Comparison of ENCODE assay signal across 23 cellular contexts in genomic region chr2:12070581-12070980, GRCh38.
DNase-seq lines count a peak whose midpoint lies in the region; ATAC-seq, FAIRE-seq and TF ChIP-seq lines count a peak whose summit lies in the region.
"Had no signal": no experiment of that assay in that cellular context is flagged by ENCODE, and none has a peak within 500 bp of the region (broad histone marks: within the 10 kb centered on the region; RNA-seq: fewer than 3 reads in every experiment).

No MANE protein-coding gene starts in this region.

- intact Hi-C loops in sciatic nerve (cut with DNase I), result no loop called here

- no peak overlapping the region for H3K4me3 Mint-ChIP-seq in astrocyte (ENCODE audit: unreplicated experiment)
- no peak overlapping the region for H3K4me3 Mint-ChIP-seq in T-cell
- H3K4me3 Mint-ChIP-seq: activated CD4-positive, alpha-beta T cell treated with anti-CD3 and anti-CD28 coated beads for 36 hours; CD8-positive, alpha-beta T cell; effector memory CD8-positive, alpha-beta T cell; nephron progenitor cell had no signal

- CTCF ChIA-PET in AG04449 (lab: Yijun Ruan, JAX) (no interaction called here), T-cell (lab: Charles Lee) (interaction anchor here in 1 of 2 donors (0.6 kb wide), 1 partner anchor 163 kb away, joined by 3 read pairs; no protein-coding TSS in a partner anchor)

- H3K27me3 Mint-ChIP-seq in astrocyte (ENCODE audit: low read depth, unreplicated experiment) (peaks cover 3% of the 10 kb centered on the region), T-cell (no peaks in the 10 kb centered on the region)
- H3K27me3 Mint-ChIP-seq: activated CD4-positive, alpha-beta T cell treated with anti-CD3 and anti-CD28 coated beads for 36 hours had no signal

- no peaks in the 10 kb centered on the region for H3K36me3 ChIP-seq in astrocyte (ENCODE audit: insufficient read depth, low read length)
- H3K36me3 ChIP-seq: SJSA1 had no signal

- no peak for FAIRE-seq in astrocyte (lab: Jason Lieb, UNC)
- FAIRE-seq: kidney had no signal

- H3K27me3 ChIP-seq in astrocyte (ENCODE audit: insufficient read depth, low read length), result no peaks in the 10 kb centered on the region
- H3K27me3 ChIP-seq: SJSA1 had no signal

- H3K4me3 ChIP-seq in AG04449 (ENCODE audit: low read depth, low read length) (no peak overlapping the region), astrocyte (ENCODE audit: insufficient read depth, low read depth, low read length) (no peak overlapping the region)
- H3K4me3 ChIP-seq: SJSA1 had no signal

- no peaks in the 10 kb centered on the region for H3K79me2 ChIP-seq in astrocyte (ENCODE audit: insufficient read depth, low read length)

- no peak overlapping the region for H3K4me2 ChIP-seq in astrocyte (ENCODE audit: low read length)

- no peak overlapping the region for H3K9ac ChIP-seq in astrocyte (ENCODE audit: low read length)

- H3K4me1 Mint-ChIP-seq in astrocyte (ENCODE audit: low read depth, unreplicated experiment) (peaks cover 7% of the 10 kb centered on the region), T-cell (peaks cover 0 to 23% (median 10%) of the 10 kb centered on the region in 3 donors)
- H3K4me1 Mint-ChIP-seq: nephron progenitor cell had no signal

- no peak overlapping the region for H3K27ac ChIP-seq in astrocyte (ENCODE audit: low read depth, low read length)
- H3K27ac ChIP-seq: SJSA1 had no signal

- no peaks in the 10 kb centered on the region for H3K4me1 ChIP-seq in astrocyte (ENCODE audit: insufficient read depth, low read length)

- H2AFZ ChIP-seq in astrocyte (ENCODE audit: low read depth, low read length), result no peak overlapping the region

- peak; percentile 71 for DNase-seq in AG04449 (ENCODE audit: low read depth, low spot score)
- peak; percentile 44 for DNase-seq in astrocyte (ENCODE audit: low read depth)
- DNase-seq in T-cell, result no peak
- no peak for DNase-seq in SKM-1 (lab: John Stamatoyannopoulos, UW; ENCODE audit: unreplicated experiment)
- no peak for DNase-seq in sciatic nerve (ENCODE audit: low spot score)
- DNase-seq: activated CD4-positive, alpha-beta T cell treated with anti-CD3 and anti-CD28 coated beads for 36 hours; activated effector memory CD4-positive, alpha-beta T cell treated with Interleukin-2 at 50 U/mL for 16 hours; anterior cingulate cortex; CD8-positive, alpha-beta T cell; cerebellar nuclear complex; effector memory CD8-positive, alpha-beta T cell; HCEC 1CT; kidney; mesenchymal stem cell; NCI-H2081 treated with DMSO at 0.1 percent for 48 hours; NCI-H526; nephron progenitor cell; stimulated activated naive CD4-positive, alpha-beta T cell; trophoblast cell had no signal

- no peak overlapping the region for H3K27ac Mint-ChIP-seq in astrocyte (ENCODE audit: unreplicated experiment)
- H3K27ac Mint-ChIP-seq in T-cell, result no peak overlapping the region
- H3K27ac Mint-ChIP-seq: activated CD4-positive, alpha-beta T cell treated with anti-CD3 and anti-CD28 coated beads for 36 hours; CD8-positive, alpha-beta T cell; effector memory CD8-positive, alpha-beta T cell; nephron progenitor cell had no signal

- POLR2A ChIA-PET in AG04449 (lab: Yijun Ruan, JAX), result no interaction called here
- POLR2A ChIA-PET in T-cell (lab: Charles Lee), result no interaction called here

- H3K36me3 Mint-ChIP-seq in astrocyte (ENCODE audit: low read depth, unreplicated experiment), result no peaks in the 10 kb centered on the region
- H3K36me3 Mint-ChIP-seq in T-cell, result no peaks in the 10 kb centered on the region
- H3K36me3 Mint-ChIP-seq: CD8-positive, alpha-beta T cell had no signal

- H3K9me3 Mint-ChIP-seq in astrocyte (ENCODE audit: unreplicated experiment) (no peaks in the 10 kb centered on the region), T-cell (no peaks in the 10 kb centered on the region)
- H3K9me3 Mint-ChIP-seq: CD8-positive, alpha-beta T cell; effector memory CD8-positive, alpha-beta T cell; nephron progenitor cell had no signal

- no peaks in the 10 kb centered on the region for H3K9me3 ChIP-seq in astrocyte (ENCODE audit: insufficient read depth, low read depth, low read length)
- H3K9me3 ChIP-seq: SJSA1 had no signal

- ATAC-seq in GM18519 (IDR thresholded peaks at IDR 0.05; ENCODE audit: low FRiP score, unreplicated experiment), result peak; percentile 35
- ATAC-seq in HG03442 (IDR thresholded peaks at IDR 0.05; ENCODE audit: unreplicated experiment), result peak; percentile 34
- ATAC-seq in T-cell (replicated peaks in 1 of 4), result no peak
- no peak for ATAC-seq in HG03039 (IDR thresholded peaks at IDR 0.05; ENCODE audit: unreplicated experiment)
- no peak for ATAC-seq in sciatic nerve
- ATAC-seq: activated CD4-positive, alpha-beta T cell treated with anti-CD3 and anti-CD28 coated beads for 36 hours; CD8-positive, alpha-beta T cell; effector memory CD8-positive, alpha-beta T cell had no signal

- TF ChIP-seq CTCF in AG04449 (IDR thresholded peaks at IDR 0.05; ENCODE audit: insufficient read depth, low read length, missing control alignments) (no peak), astrocyte (IDR thresholded peaks at IDR 0.05; ENCODE audit: insufficient read depth, low read depth, low read length) (no peak)

- no peaks in the 10 kb centered on the region for H4K20me1 ChIP-seq in astrocyte (ENCODE audit: insufficient read depth, low read length)

Comparison
In these comparisons a context has a peak if more than half of its experiments do, and no peak if none do; other contexts are left out.
1. DNase-seq: peak in AG04449 (single experiment) and astrocyte (single experiment); none in T-cell (0 of 34), SKM-1 (single experiment) and sciatic nerve (single experiment).
2. ATAC-seq: peak in GM18519 (single experiment) and HG03442 (single experiment); none in T-cell (0 of 4), HG03039 (single experiment) and sciatic nerve (single experiment).